ENCODE assay signal across 30 cellular contexts in the genomic region with DNA sequence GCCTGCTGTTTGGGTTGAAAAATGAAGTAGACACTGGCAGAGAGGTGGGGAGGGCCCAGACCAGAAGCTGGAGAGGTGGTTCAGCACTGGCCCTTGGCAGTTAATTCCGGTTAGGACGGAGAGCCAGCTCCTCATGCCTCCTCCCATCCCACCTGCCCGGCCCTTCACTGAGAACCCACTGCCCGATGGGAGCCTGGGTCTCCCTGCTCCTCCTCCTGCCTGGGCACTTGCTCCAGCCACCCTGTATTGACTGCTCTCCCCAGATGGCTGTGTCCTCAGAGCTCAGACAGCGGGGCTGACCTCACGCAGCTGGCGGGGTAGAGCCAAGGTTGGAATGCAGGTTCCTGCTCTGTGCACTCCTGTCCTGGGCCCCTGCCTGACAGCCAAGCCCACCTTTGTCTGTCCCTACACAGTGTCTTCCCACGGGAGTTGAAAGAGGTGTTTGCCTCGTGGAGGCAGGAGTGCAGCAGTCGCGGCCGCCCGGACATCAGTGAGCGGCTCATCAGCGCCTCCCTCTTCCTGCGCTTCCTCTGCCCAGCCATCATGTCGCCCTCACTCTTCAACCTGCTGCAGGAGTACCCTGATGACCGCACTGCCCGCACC.
A peak's percentile ranks its signal among the peaks of the same experiment; 100 is the strongest.
DNase-seq lines count a peak whose midpoint lies in the region; ATAC-seq and TF ChIP-seq lines count a peak whose summit lies in the region.
"Had no signal": no experiment of that assay in that cellular context is flagged by ENCODE, and none has a peak within 500 bp of the region (broad histone marks: within the 10 kb centered on the region; RNA-seq: fewer than 3 reads in every experiment).

No MANE protein-coding gene starts in this region.

- no peak overlapping the region for H2BK120ac ChIP-seq in neuronal stem cell (ENCODE audit: low read depth, low read length)

- no peak overlapping the region for H3K4me3 ChIP-seq in neuronal stem cell (ENCODE audit: low read length in 2 of 2)
- H3K4me3 ChIP-seq: hepatocyte had no signal

- TF ChIP-seq CTCF in RWPE1 (conservative IDR thresholded peaks at IDR 0.05; ENCODE audit: low read depth) (no peak), chondrocyte (IDR thresholded peaks at IDR 0.05) (no peak)

- H3K4me2 ChIP-seq in neuronal stem cell (ENCODE audit: insufficient read depth, low read length, poor library complexity, severe bottlenecking) = no peak overlapping the region
- H3K4me2 ChIP-seq: hepatocyte had no signal

- CTCF ChIA-PET in RWPE1 (lab: Yijun Ruan, JAX) = interaction anchor here (0.6 to 0.9 kb wide), 4 partner anchors 18 to 219 kb away, joined by 3 to 4 read pairs (median 4); no protein-coding TSS in a partner anchor

- POLR2A ChIA-PET in RWPE1 (lab: Yijun Ruan, JAX; ENCODE audit: low non-redundant PET) = no interaction called here

- no peaks in the 10 kb centered on the region for H3K9me3 ChIP-seq in neuronal stem cell (replicated peaks in 1 of 2; ENCODE audit: control insufficient read depth in 2 of 2, insufficient read depth in 1 of 2, low read depth in 1 of 2, low read length in 2 of 2)
- H3K9me3 ChIP-seq: neutrophil had no signal

- no peak overlapping the region for H3K14ac ChIP-seq in neuronal stem cell (ENCODE audit: low read length)

- no peak overlapping the region for H2AFZ ChIP-seq in neuronal stem cell (ENCODE audit: low read length)
- H2AFZ ChIP-seq: hepatocyte had no signal

- H3K27me3 ChIP-seq in neuronal stem cell (ENCODE audit: control insufficient read depth in 3 of 3, insufficient read depth in 3 of 3, low read depth in 1 of 3, low read length in 3 of 3) = no peaks in the 10 kb centered on the region
- H3K27me3 ChIP-seq: hepatocyte, neutrophil had no signal

- DNase-seq in RWPE1 (ENCODE audit: low spot score) (no peak), chondrocyte (ENCODE audit: low spot score) (no peak), neuronal stem cell (ENCODE audit: low spot score) (no peak), AG08396 (ENCODE audit: low spot score) (no peak)
- no peak for DNase-seq in stimulated activated effector memory CD8-positive, alpha-beta T cell treated with anti-CD3 and anti-CD28 coated beads, Interleukin-12 subunit alpha, Interleukin-12 subunit beta, amount 100 ng/mL, for 72 hours (ENCODE audit: low spot score in 2 of 2)
- DNase-seq: activated CD4-positive, alpha-beta T cell treated with anti-CD3 and anti-CD28 coated beads, Interleukin-2, amount 50 U/mL, for 4 hours; activated CD4-positive, CD25-positive, alpha-beta regulatory T cell; activated naive CD4-positive, alpha-beta T cell; activated T-cell treated with anti-CD3 and anti-CD28 coated beads, Interleukin-2, amount 50 U/mL, for 72 hours; Calu3; DMS79 treated with DMSO at 0.1 percent for 48 hours; effector memory CD4-positive, alpha-beta T cell; foreskin fibroblast; Kasumi-1; mesendoderm; MV-4-11; NCI-H524; PC-3; SHP77 treated with DMSO at 0.1 percent for 48 hours; stimulated activated CD4-positive, alpha-beta T cell treated with anti-CD3 and anti-CD28 coated beads, Interleukin-12 subunit alpha, Interleukin-12 subunit beta, amount 100 ng/mL, for 4 hours; stimulated activated CD4-positive, alpha-beta T cell treated with anti-CD3 and anti-CD28 coated beads, Interleukin-4, amount 100 ng/mL, for 1 hour; substantia nigra; T-helper 1 cell had no signal

- peaks cover 8% of the 10 kb centered on the region for H3K79me1 ChIP-seq in neuronal stem cell (ENCODE audit: low read depth, low read length)

- H3K9ac ChIP-seq in neuronal stem cell (ENCODE audit: low read depth, low read length, poor library complexity) = no peak overlapping the region

- H3K36me3 ChIP-seq in neuronal stem cell (replicated peaks in 1 of 2; ENCODE audit: control insufficient read depth in 2 of 2, insufficient read depth in 2 of 2, low read length in 2 of 2) = peaks cover 76 to 98% of the 10 kb centered on the region in 2 donors
- H3K36me3 ChIP-seq: neutrophil had no signal

- peaks cover 32% of the 10 kb centered on the region for H3K36me3 Mint-ChIP-seq in chondrocyte (ENCODE audit: low read depth)
- no peaks in the 10 kb centered on the region for H3K36me3 Mint-ChIP-seq in stimulated activated effector memory CD8-positive, alpha-beta T cell treated with anti-CD3 and anti-CD28 coated beads, Interleukin-12 subunit alpha, Interleukin-12 subunit beta, amount 100 ng/mL, for 72 hours

- H3K4me3 Mint-ChIP-seq in chondrocyte (ENCODE audit: unreplicated experiment) = no peak overlapping the region
- H3K4me3 Mint-ChIP-seq in stimulated activated effector memory CD8-positive, alpha-beta T cell treated with anti-CD3 and anti-CD28 coated beads, Interleukin-12 subunit alpha, Interleukin-12 subunit beta, amount 100 ng/mL, for 72 hours = no peak overlapping the region
- H3K4me3 Mint-ChIP-seq: activated T-cell treated with anti-CD3 and anti-CD28 coated beads, Interleukin-2, amount 50 U/mL, for 72 hours; brain had no signal

- no peak overlapping the region for H2BK15ac ChIP-seq in neuronal stem cell (ENCODE audit: low read length)

- no peak for ATAC-seq in stimulated activated effector memory CD8-positive, alpha-beta T cell treated with anti-CD3 and anti-CD28 coated beads, Interleukin-12 subunit alpha, Interleukin-12 subunit beta, amount 100 ng/mL, for 72 hours
- no peak for ATAC-seq in GM19452 (IDR thresholded peaks at IDR 0.05; ENCODE audit: unreplicated experiment)
- no peak for ATAC-seq in HG03045 (IDR thresholded peaks at IDR 0.05; ENCODE audit: unreplicated experiment)
- ATAC-seq in GM18502 (IDR thresholded peaks at IDR 0.05; ENCODE audit: poor library complexity, unreplicated experiment) = no peak
- ATAC-seq: activated T-cell treated with anti-CD3 and anti-CD28 coated beads, Interleukin-2, amount 50 U/mL, for 72 hours had no signal

- peak overlapping the region; percentile 82 for H3K23ac ChIP-seq in neuronal stem cell (ENCODE audit: low read depth, low read length, poor library complexity)

- H2BK5ac ChIP-seq in neuronal stem cell (ENCODE audit: low read length) = no peak overlapping the region

- H3K18ac ChIP-seq in neuronal stem cell (ENCODE audit: low read length) = peak overlapping the region; percentile 27

- H4K8ac ChIP-seq in neuronal stem cell (ENCODE audit: low read depth, low read length) = no peak overlapping the region

- H2BK12ac ChIP-seq in neuronal stem cell (ENCODE audit: low read length) = no peak overlapping the region

- peaks cover 60% of the 10 kb centered on the region for H3K4me1 Mint-ChIP-seq in chondrocyte (ENCODE audit: low read depth)
- no peaks in the 10 kb centered on the region for H3K4me1 Mint-ChIP-seq in stimulated activated effector memory CD8-positive, alpha-beta T cell treated with anti-CD3 and anti-CD28 coated beads, Interleukin-12 subunit alpha, Interleukin-12 subunit beta, amount 100 ng/mL, for 72 hours
- H3K4me1 Mint-ChIP-seq: brain had no signal

- no peak overlapping the region for H4K91ac ChIP-seq in neuronal stem cell (ENCODE audit: low read depth, low read length, poor library complexity)

- H3K9me3 Mint-ChIP-seq in chondrocyte (ENCODE audit: low read depth) = no peaks in the 10 kb centered on the region
- no peaks in the 10 kb centered on the region for H3K9me3 Mint-ChIP-seq in stimulated activated effector memory CD8-positive, alpha-beta T cell treated with anti-CD3 and anti-CD28 coated beads, Interleukin-12 subunit alpha, Interleukin-12 subunit beta, amount 100 ng/mL, for 72 hours
- H3K9me3 Mint-ChIP-seq: activated T-cell treated with anti-CD3 and anti-CD28 coated beads, Interleukin-2, amount 50 U/mL, for 72 hours; brain had no signal

- H3K27ac ChIP-seq in RWPE1 = peak overlapping the region; percentile 51
- H3K27ac ChIP-seq in neuronal stem cell (replicated peaks; ENCODE audit: low read length) = no peak overlapping the region
- H3K27ac ChIP-seq: C4-2B, neutrophil had no signal

- no peak overlapping the region for H2AK5ac ChIP-seq in neuronal stem cell (ENCODE audit: low read depth, low read length)

- no peaks in the 10 kb centered on the region for H3K4me1 ChIP-seq in neuronal stem cell (ENCODE audit: control insufficient read depth in 2 of 2, insufficient read depth in 1 of 2, low read depth in 1 of 2, low read length in 2 of 2)

- peak overlapping the region; percentile 54 for H3K27ac Mint-ChIP-seq in chondrocyte (ENCODE audit: unreplicated experiment)
- peak overlapping the region; percentile 12 for H3K27ac Mint-ChIP-seq in stimulated activated effector memory CD8-positive, alpha-beta T cell treated with anti-CD3 and anti-CD28 coated beads, Interleukin-12 subunit alpha, Interleukin-12 subunit beta, amount 100 ng/mL, for 72 hours
- H3K27ac Mint-ChIP-seq: activated T-cell treated with anti-CD3 and anti-CD28 coated beads, Interleukin-2, amount 50 U/mL, for 72 hours had no signal

- H3K27me3 Mint-ChIP-seq in chondrocyte (ENCODE audit: low read depth) = no peaks in the 10 kb centered on the region

- no peak overlapping the region for H3K4ac ChIP-seq in neuronal stem cell (ENCODE audit: low read length)

- no CpG with 5 or more reads among the region's 19 CpGs for WGBS in neuronal stem cell (ENCODE audit: extremely low coverage in 2 of 2, insufficient read length in 2 of 2, insufficient replicate concordance in 1 of 2), 2 donors
